15 cellular contexts compared by ENCODE assay signal in the genomic region with DNA sequence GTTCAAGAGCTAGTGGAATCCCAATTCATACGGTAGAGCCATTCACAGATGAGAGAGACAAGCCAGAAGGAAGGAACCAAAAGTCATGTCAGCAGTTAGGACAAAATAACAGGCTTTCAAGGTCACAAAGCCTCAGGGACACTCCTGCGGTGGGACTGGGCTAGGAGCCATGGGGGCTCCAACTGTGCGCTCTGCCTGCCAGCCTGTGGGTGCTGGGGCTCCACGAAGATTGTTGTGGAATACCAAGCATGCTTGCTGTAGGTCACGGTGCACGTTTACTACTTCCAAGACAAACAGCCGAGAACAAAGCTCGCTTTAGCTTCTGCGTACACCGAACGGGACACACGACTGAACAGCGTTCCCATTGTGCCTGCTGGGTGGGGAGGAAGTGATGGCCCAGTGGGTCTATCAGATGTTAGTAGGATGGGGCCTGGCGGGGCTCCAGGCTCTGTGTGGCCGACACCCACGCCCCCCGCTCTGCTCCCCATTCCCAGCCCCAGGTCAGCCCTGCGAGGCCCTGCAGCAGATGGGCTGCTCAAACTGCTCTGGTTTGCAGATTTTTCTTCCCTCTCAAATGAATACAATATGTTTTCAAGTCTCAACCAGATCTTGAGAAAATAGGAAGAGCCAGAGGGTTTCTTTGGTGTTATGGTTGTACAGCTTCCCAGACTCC.
DNase-seq lines count a peak whose midpoint lies in the region; ATAC-seq and TF ChIP-seq lines count a peak whose summit lies in the region.
"Had no signal": no experiment of that assay in that cellular context is flagged by ENCODE, and none has a peak within 500 bp of the region (broad histone marks: within the 10 kb centered on the region; RNA-seq: fewer than 3 reads in every experiment).

No MANE protein-coding gene starts in this region.

- intact Hi-C loops in left ventricle myocardium superior (cut with micrococcal nuclease) (no loop called here), psoas muscle (cut with DNase I) (no loop called here)

- ATAC-seq in left ventricle myocardium superior (peak; percentile 63), psoas muscle (peak; percentile 17 to 43 (median 32)), HG03045 (IDR thresholded peaks at IDR 0.05; ENCODE audit: unreplicated experiment) (no peak)
- ATAC-seq: activated CD4-positive, alpha-beta T cell treated with anti-CD3 and anti-CD28 coated beads for 36 hours; effector memory CD8-positive, alpha-beta T cell had no signal

- peaks cover 17% of the 10 kb centered on the region for H3K4me1 ChIP-seq in psoas muscle
- H3K4me1 ChIP-seq: parathyroid adenoma had no signal

- H3K4me3 ChIP-seq in psoas muscle: no peak overlapping the region

- no peak overlapping the region for H3K4me3 Mint-ChIP-seq in brain
- H3K4me3 Mint-ChIP-seq: activated CD4-positive, alpha-beta T cell treated with anti-CD3 and anti-CD28 coated beads for 36 hours; effector memory CD8-positive, alpha-beta T cell; immature natural killer cell had no signal

- H3K9me3 ChIP-seq in psoas muscle: no peaks in the 10 kb centered on the region

- TF ChIP-seq CTCF in C4-2B (conservative IDR thresholded peaks at IDR 0.05): no peak
- no peak for TF ChIP-seq CTCF in brain (conservative IDR thresholded peaks at IDR 0.05)
- TF ChIP-seq CTCF in psoas muscle (IDR thresholded peaks at IDR 0.05): no peak

- H3K27ac Mint-ChIP-seq in brain: peak overlapping the region; percentile 66 to 88 (median 79)
- H3K27ac Mint-ChIP-seq: activated CD4-positive, alpha-beta T cell treated with anti-CD3 and anti-CD28 coated beads for 36 hours; effector memory CD8-positive, alpha-beta T cell; immature natural killer cell had no signal

- H3K4me1 Mint-ChIP-seq in brain: peaks cover 50% of the 10 kb centered on the region
- H3K4me1 Mint-ChIP-seq: activated CD4-positive, alpha-beta T cell treated with anti-CD3 and anti-CD28 coated beads for 36 hours; immature natural killer cell had no signal

- peak overlapping the region; percentile 92 for H3K27ac ChIP-seq in C4-2B
- H3K27ac ChIP-seq in psoas muscle: peak overlapping the region; percentile 65
- H3K27ac ChIP-seq: parathyroid adenoma had no signal

- WGBS in psoas muscle, 3 donors: 21 to 50% (median 30%) methylated on average over 18 of the region's 18 CpGs

- H3K36me3 Mint-ChIP-seq in brain: peaks cover 12% of the 10 kb centered on the region
- H3K36me3 Mint-ChIP-seq: immature natural killer cell had no signal

- peaks cover 4 to 75% of the 10 kb centered on the region in 2 donors for H3K36me3 ChIP-seq in psoas muscle (ENCODE audit: insufficient read depth in 1 of 2, low read depth in 1 of 2)

- DNase-seq in left ventricle myocardium superior (peak; percentile 64), psoas muscle (peak in 1 of 2 donors; percentile 58), NCI-H526 treated with DMSO at 0.1 percent for 48 hours (lab: John Stamatoyannopoulos, UW) (no peak), NCI-H1436 (lab: John Stamatoyannopoulos, UW) (no peak)
- DNase-seq in activated CD4-positive, alpha-beta T cell treated with anti-CD3 and anti-CD28 coated beads for 4 hours: no peak
- DNase-seq: activated CD4-positive, alpha-beta T cell treated with anti-CD3 and anti-CD28 coated beads for 36 hours; activated naive CD4-positive, alpha-beta T cell treated with Interleukin-2 at 50 U/mL for 16 hours; AML-193; effector memory CD8-positive, alpha-beta T cell; immature natural killer cell; SHP77 had no signal

- H3K9me3 Mint-ChIP-seq in brain: no peaks in the 10 kb centered on the region
- H3K9me3 Mint-ChIP-seq: effector memory CD8-positive, alpha-beta T cell; immature natural killer cell had no signal

- H3K27me3 ChIP-seq in psoas muscle (ENCODE audit: insufficient read depth in 3 of 3, low read length in 2 of 3): no peaks in the 10 kb centered on the region

- peaks cover 3% of the 10 kb centered on the region for H3K27me3 Mint-ChIP-seq in brain
